In the genomic region with DNA sequence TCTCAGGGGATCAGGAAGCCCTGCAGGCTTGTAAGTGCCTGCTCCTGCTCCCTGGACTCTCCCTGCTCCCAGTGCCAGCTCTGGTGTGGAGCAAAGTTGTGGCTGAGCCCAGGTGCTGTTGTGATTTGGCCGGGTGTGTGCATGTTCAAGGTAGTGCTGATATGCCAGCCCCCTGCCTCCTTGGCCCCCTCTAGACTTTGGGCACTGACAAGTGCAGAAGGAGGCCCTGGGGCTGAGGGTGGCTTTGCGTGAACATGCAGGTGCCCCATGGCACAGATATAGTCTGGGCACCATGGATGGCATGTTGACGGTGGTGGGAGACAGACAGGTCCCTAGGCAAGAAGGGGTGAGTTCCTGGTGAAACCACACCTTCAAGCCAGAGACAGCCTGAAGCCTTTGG, we compare ENCODE assay signal across 11 cellular contexts.
"Had no signal": no experiment of that assay in that cellular context is flagged by ENCODE, and none has a peak within 500 bp of the region (broad histone marks: within the 10 kb centered on the region; RNA-seq: fewer than 3 reads in every experiment).

No MANE protein-coding gene starts in this region.

- H3K36me3 ChIP-seq: HAP-1 had no signal

- H3K4me2 ChIP-seq: GM23338 had no signal

- H3K4me1 ChIP-seq: HAP-1 had no signal

- H3K27ac ChIP-seq: GM23248 had no signal

- H2AFZ ChIP-seq: GM23248, GM23338 had no signal

- ATAC-seq: GM23338, HCT116 had no signal

- H3K4me3 ChIP-seq: GM23248, GM23338, HAP-1 had no signal

- DNase-seq: GM23248, GOT3, H7, H9, HCEC 1CT, HFFc6 had no signal

- H3K9ac ChIP-seq: GM23248 had no signal

- FAIRE-seq: H1, H54 had no signal
